ENCODE assay signal across 1 cellular context in genomic region chr19:12782424-12783225, GRCh38.
TF ChIP-seq lines count a peak whose summit lies in the region.

No MANE protein-coding gene starts in this region.

TF ChIP-seq in GM12878, 131 proteins besides CTCF, POLR2A, EP300 and RAD21 (continued from another document and continues in another):
- no peak for TF ChIP-seq ATF2 (IDR thresholded peaks at IDR 0.05; ENCODE audit: low read length)
- peak; percentile 78 for TF ChIP-seq NR2C1 (IDR thresholded peaks at IDR 0.05)
- TF ChIP-seq IRF4 (IDR thresholded peaks at IDR 0.05; ENCODE audit: low read depth, low read length), result peak; percentile 34; the same call in 1 of the 2 replicates
- TF ChIP-seq SREBF1 (IDR thresholded peaks at IDR 0.05; ENCODE audit: low read length), result no peak
- no peak for TF ChIP-seq ATF3 (IDR thresholded peaks at IDR 0.05; ENCODE audit: borderline replicate concordance, extremely low read depth, low read depth, low read length)
- TF ChIP-seq FOXK2 (IDR thresholded peaks at IDR 0.05), result no peak
- peak; percentile 85 for TF ChIP-seq ZNF592 (IDR thresholded peaks at IDR 0.05)
- TF ChIP-seq ZNF217 (IDR thresholded peaks at IDR 0.05), result peak; percentile 95; the same call in 1 of the 2 replicates
- no peak for TF ChIP-seq CREB1 (IDR thresholded peaks at IDR 0.05; ENCODE audit: low read depth)
- no peak for TF ChIP-seq E4F1 (IDR thresholded peaks at IDR 0.05; ENCODE audit: borderline replicate concordance, partially characterized antibody)
- no peak for TF ChIP-seq TCF7 (IDR thresholded peaks at IDR 0.05; ENCODE audit: borderline replicate concordance)
- TF ChIP-seq RCOR1 (conservative IDR thresholded peaks at IDR 0.05; ENCODE audit: low read depth, low read length), result no peak; the same call in 1 of the 2 replicates
- peak; percentile 11; the same call in 1 of the 2 replicates for TF ChIP-seq JUND (IDR thresholded peaks at IDR 0.05; ENCODE audit: low read depth, low read length)
- peak; percentile 36; the same call in 1 of the 2 replicates for TF ChIP-seq ZSCAN29 (IDR thresholded peaks at IDR 0.05)
- no peak for TF ChIP-seq WRNIP1 (IDR thresholded peaks at IDR 0.05; ENCODE audit: borderline replicate concordance, low read depth, low read length)
- TF ChIP-seq SREBF2 (IDR thresholded peaks at IDR 0.05; ENCODE audit: low read length), result no peak
- peak; percentile 79 for TF ChIP-seq TCF3 (IDR thresholded peaks at IDR 0.05; ENCODE audit: borderline replicate concordance, insufficient read depth, low read depth, low read length)
- TF ChIP-seq BRCA1 (IDR thresholded peaks at IDR 0.05; ENCODE audit: low read depth, low read length), result no peak
- 0 out of 4 replicates have a peak, but pooled peaks of 1 of the 2 experiments have one; percentile 37 for TF ChIP-seq ETV6 (conservative IDR thresholded peaks at IDR 0.05 in 1 of 2, IDR thresholded peaks at IDR 0.05 in 1 of 2; ENCODE audit: borderline replicate concordance in 1 of 2, low read depth in 1 of 2)
- no peak for TF ChIP-seq CUX1 (IDR thresholded peaks at IDR 0.05; ENCODE audit: insufficient replicate concordance, low read depth, low read length)
- TF ChIP-seq ZBTB40 (IDR thresholded peaks at IDR 0.05; ENCODE audit: borderline replicate concordance), result peak; percentile 61; the same call in 1 of the 2 replicates
- no peak for TF ChIP-seq ZNF622 (IDR thresholded peaks at IDR 0.05)
- TF ChIP-seq ZBTB11 (CRISPR knock-in tag; IDR thresholded peaks at IDR 0.05), result no peak
- TF ChIP-seq BACH1 (IDR thresholded peaks at IDR 0.05; ENCODE audit: borderline replicate concordance), result peak; percentile 100
- TF ChIP-seq RB1 (IDR thresholded peaks at IDR 0.05; ENCODE audit: borderline replicate concordance), result peak; percentile 88; the same call in 1 of the 2 replicates
- TF ChIP-seq RUNX3 (IDR thresholded peaks at IDR 0.05; ENCODE audit: low read length), result no peak
- TF ChIP-seq NFYA (IDR thresholded peaks at IDR 0.05; ENCODE audit: borderline replicate concordance, low read depth, low read length), result no peak
- peak; percentile 56; the same call in 1 of the 2 replicates for TF ChIP-seq ZNF24 (IDR thresholded peaks at IDR 0.05)
- TF ChIP-seq SIX5 (IDR thresholded peaks at IDR 0.05; ENCODE audit: low read depth, low read length, severe bottlenecking), result peak; percentile 9
